Comparison of ENCODE assay signal across 25 cellular contexts in genomic region chr2:36545871-36546416, GRCh38. TPM values are rescaled to one million over a fixed set of nuclear protein-coding genes. Genes with fewer than 3 reads are reported as not detected.
A peak's percentile ranks its signal among the peaks of the same experiment; 100 is the strongest.
DNase-seq lines count a peak whose midpoint lies in the region; FAIRE-seq and TF ChIP-seq lines count a peak whose summit lies in the region.
"Had no signal": no experiment of that assay in that cellular context is flagged by ENCODE, and none has a peak within 500 bp of the region (broad histone marks: within the 10 kb centered on the region; RNA-seq: fewer than 3 reads in every experiment).

No MANE protein-coding gene starts in this region.

- no peak overlapping the region for H2AFZ ChIP-seq in Loucy (ENCODE audit: low read length)
- no peak overlapping the region for H2AFZ ChIP-seq in astrocyte (ENCODE audit: low read depth, low read length)

- no peaks in the 10 kb centered on the region for H3K27me3 Mint-ChIP-seq in astrocyte (ENCODE audit: low read depth, unreplicated experiment)
- H3K27me3 Mint-ChIP-seq in nephron progenitor cell (ENCODE audit: low read depth, poor library complexity), result no peaks in the 10 kb centered on the region
- H3K27me3 Mint-ChIP-seq: activated CD4-positive, alpha-beta T cell treated with anti-CD3 and anti-CD28 coated beads, Interleukin-2, amount 10 ng/mL, durations not matched to agents 24 days and 14 days; activated CD8-positive, alpha-beta memory T cell treated with anti-CD3 and anti-CD28 coated beads, Interleukin-2, amount 10 ng/mL, durations not matched to agents 7 days and 5 days; activated naive CD8-positive, alpha-beta T cell; brain; T-cell had no signal

- H3K27ac ChIP-seq in astrocyte (ENCODE audit: low read depth, low read length) (peak overlapping the region; percentile 3), thyroid gland (no peak overlapping the region)
- H3K27ac ChIP-seq: neutrophil, spleen had no signal

- H3K4me1 ChIP-seq in Loucy (ENCODE audit: insufficient read depth, low read length, poor library complexity, severe bottlenecking) (peaks cover 4% of the 10 kb centered on the region), astrocyte (ENCODE audit: insufficient read depth, low read length) (peaks cover 7% of the 10 kb centered on the region), thyroid gland (no peaks in the 10 kb centered on the region)
- H3K4me1 ChIP-seq: HAP-1 had no signal

- intact Hi-C loops in thyroid gland (cut with DNase I), result no loop called here

- no peak for TF ChIP-seq POLR2A in thyroid gland (IDR thresholded peaks at IDR 0.05)

- H3K9me3 Mint-ChIP-seq in astrocyte (ENCODE audit: unreplicated experiment), result no peaks in the 10 kb centered on the region
- H3K9me3 Mint-ChIP-seq in nephron progenitor cell, result no peaks in the 10 kb centered on the region
- H3K9me3 Mint-ChIP-seq: activated CD4-positive, alpha-beta T cell treated with anti-CD3 and anti-CD28 coated beads, Interleukin-2, amount 10 ng/mL, durations not matched to agents 24 days and 14 days; brain; CD8-positive, alpha-beta T cell; T-cell had no signal

- DNase-seq in AG10803 (ENCODE audit: low read depth) (no peak), astrocyte (ENCODE audit: low read depth) (no peak), nephron progenitor cell (no peak), thyroid gland (no peak), kidney glomerular epithelial cell (lab: John Stamatoyannopoulos, UW) (no peak), NCI-H1105 treated with DMSO at 0.1 percent for 48 hours (lab: John Stamatoyannopoulos, UW) (no peak)
- no peak for DNase-seq in stimulated activated CD4-positive, alpha-beta T cell treated with anti-CD3 and anti-CD28 coated beads, Interleukin-2, amount 100 ng/mL, for 24 hours
- DNase-seq: activated CD4-positive, alpha-beta T cell treated with anti-CD3 and anti-CD28 coated beads, Interleukin-2, amount 10 ng/mL, durations not matched to agents 24 days and 14 days; activated CD8-positive, alpha-beta memory T cell treated with anti-CD3 and anti-CD28 coated beads, Interleukin-2, amount 10 ng/mL, durations not matched to agents 7 days and 5 days; CD8-positive, alpha-beta T cell; cortex of kidney; islet precursor cell; KG1; NCI-H1092; NCI-H2081 treated with DMSO at 0.1 percent for 48 hours; SHP77 treated with DMSO at 0.1 percent for 48 hours; spleen; T-cell had no signal

- H3K79me2 ChIP-seq in Loucy (ENCODE audit: insufficient read depth, low read length), result no peaks in the 10 kb centered on the region
- H3K79me2 ChIP-seq in astrocyte (ENCODE audit: insufficient read depth, low read length), result no peaks in the 10 kb centered on the region

- no peaks in the 10 kb centered on the region for H3K9me2 ChIP-seq in Loucy (replicated peaks; ENCODE audit: low read depth, low read length)

- H3K9me3 ChIP-seq in Loucy (ENCODE audit: insufficient read depth, low read depth, low read length) (no peaks in the 10 kb centered on the region), astrocyte (ENCODE audit: insufficient read depth, low read depth, low read length) (no peaks in the 10 kb centered on the region), thyroid gland (no peaks in the 10 kb centered on the region)
- H3K9me3 ChIP-seq: HAP-1, neutrophil, spleen had no signal

- FAIRE-seq in astrocyte (lab: Jason Lieb, UNC), result no peak
- FAIRE-seq: GM12892 had no signal

- H4K20me1 ChIP-seq in Loucy (ENCODE audit: insufficient read depth, low read length, poor library complexity, severe bottlenecking) (no peaks in the 10 kb centered on the region), astrocyte (ENCODE audit: insufficient read depth, low read length) (peaks cover 7% of the 10 kb centered on the region)

- H3K36me3 Mint-ChIP-seq in astrocyte (ENCODE audit: low read depth, unreplicated experiment) (peaks cover 10% of the 10 kb centered on the region), nephron progenitor cell (ENCODE audit: low read depth) (peaks cover 67% of the 10 kb centered on the region)

- peaks cover 11% of the 10 kb centered on the region; the same call in 1 of the 2 replicates for H3K36me3 ChIP-seq in Loucy (ENCODE audit: insufficient read depth, low read length)
- peaks cover 67% of the 10 kb centered on the region for H3K36me3 ChIP-seq in astrocyte (ENCODE audit: insufficient read depth, low read length)
- H3K36me3 ChIP-seq in thyroid gland, result peaks cover 6 to 30% of the 10 kb centered on the region in 2 donors

- H3K9ac ChIP-seq in Loucy (ENCODE audit: low read depth, low read length, poor library complexity, severe bottlenecking) (no peak overlapping the region), astrocyte (ENCODE audit: low read length) (no peak overlapping the region)

- H3K4me1 Mint-ChIP-seq in astrocyte (ENCODE audit: low read depth, unreplicated experiment) (peaks cover 28% of the 10 kb centered on the region), nephron progenitor cell (peaks cover 46% of the 10 kb centered on the region)

- H3K4me3 Mint-ChIP-seq in astrocyte (ENCODE audit: unreplicated experiment) (no peak overlapping the region), nephron progenitor cell (no peak overlapping the region)
- H3K4me3 Mint-ChIP-seq: activated CD4-positive, alpha-beta T cell treated with anti-CD3 and anti-CD28 coated beads, Interleukin-2, amount 10 ng/mL, durations not matched to agents 24 days and 14 days; activated CD8-positive, alpha-beta memory T cell treated with anti-CD3 and anti-CD28 coated beads, Interleukin-2, amount 10 ng/mL, durations not matched to agents 7 days and 5 days; activated naive CD8-positive, alpha-beta T cell; brain; CD8-positive, alpha-beta T cell; T-cell had no signal

- H3K27ac Mint-ChIP-seq in astrocyte (ENCODE audit: unreplicated experiment), result no peak overlapping the region
- peak overlapping the region; percentile 74 for H3K27ac Mint-ChIP-seq in nephron progenitor cell
- H3K27ac Mint-ChIP-seq: activated CD4-positive, alpha-beta T cell treated with anti-CD3 and anti-CD28 coated beads, Interleukin-2, amount 10 ng/mL, durations not matched to agents 24 days and 14 days; activated CD8-positive, alpha-beta memory T cell treated with anti-CD3 and anti-CD28 coated beads, Interleukin-2, amount 10 ng/mL, durations not matched to agents 7 days and 5 days; activated naive CD8-positive, alpha-beta T cell; brain; CD8-positive, alpha-beta T cell; T-cell had no signal

- H3K27me3 ChIP-seq in Loucy (ENCODE audit: insufficient read depth, low read length, poor library complexity, severe bottlenecking) (no peaks in the 10 kb centered on the region), astrocyte (ENCODE audit: insufficient read depth, low read length) (no peaks in the 10 kb centered on the region), thyroid gland (no peaks in the 10 kb centered on the region)
- H3K27me3 ChIP-seq: neutrophil, spleen had no signal

- no peak overlapping the region for H3K4me3 ChIP-seq in AG10803 (ENCODE audit: low read length)
- no peak overlapping the region for H3K4me3 ChIP-seq in Loucy (ENCODE audit: low read length, poor library complexity, severe bottlenecking)
- H3K4me3 ChIP-seq in astrocyte (ENCODE audit: insufficient read depth, low read depth, low read length), result no peak overlapping the region
- no peak overlapping the region for H3K4me3 ChIP-seq in thyroid gland (replicated peaks in 1 of 3)
- H3K4me3 ChIP-seq: HAP-1, lung, spleen had no signal

- WGBS in thyroid gland, 2 donors, result 53% methylated on average over 1 of the region's 1 CpG

- peak; percentile 18; the same call in 1 of the 2 replicates for TF ChIP-seq CTCF in AG10803 (conservative IDR thresholded peaks at IDR 0.05; ENCODE audit: low read length)
- TF ChIP-seq CTCF in Loucy (conservative IDR thresholded peaks at IDR 0.05; ENCODE audit: low read length), result 0 out of 2 replicates have a peak, but pooled peaks have one; percentile 26
- peak; percentile 13 for TF ChIP-seq CTCF in astrocyte (IDR thresholded peaks at IDR 0.05; ENCODE audit: insufficient read depth, low read depth, low read length)
- no peak for TF ChIP-seq CTCF in nephron progenitor cell (IDR thresholded peaks at IDR 0.05)
- TF ChIP-seq CTCF in thyroid gland (IDR thresholded peaks at IDR 0.05), result peak in 1 of 6 experiments; percentile 17

- H3K4me2 ChIP-seq in Loucy (ENCODE audit: low read depth, low read length, poor library complexity, severe bottlenecking) (no peak overlapping the region), astrocyte (ENCODE audit: low read length) (no peak overlapping the region)

- H3F3A ChIP-seq in Loucy (ENCODE audit: low read depth), result no peaks in the 10 kb centered on the region

RNA-seq across cellular contexts. Expression of gene FEZ2, which starts 52.0 kb away (rescaled TPM):
- total RNA-seq in astrocyte, result 43.2 and 45.0 TPM in 2 replicates
- 10 to 100 TPM; 34.3 to 51.6 (median 44.5) TPM for total RNA-seq in thyroid gland
